Comparison of ENCODE assay signal across 1 cellular context in the genomic region with DNA sequence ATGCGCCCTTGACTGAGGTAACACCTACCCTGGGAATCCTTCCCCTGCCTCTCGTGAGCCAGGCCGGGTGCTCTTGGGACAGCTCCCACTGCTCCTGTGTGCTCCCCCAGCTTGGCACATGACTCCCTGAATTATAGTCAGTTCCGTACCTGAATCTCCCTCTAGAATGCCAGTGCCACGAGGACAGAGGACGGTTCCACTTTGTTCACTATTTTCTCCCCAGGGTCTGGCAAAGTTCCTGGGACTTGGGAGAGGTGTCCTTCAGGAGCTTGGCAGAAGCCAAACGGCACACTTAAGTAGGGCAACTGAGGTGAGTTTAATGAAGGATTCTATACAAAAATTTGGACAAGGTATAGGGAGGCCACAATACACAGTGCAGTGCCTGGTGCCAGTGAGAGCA.
TF ChIP-seq lines count a peak whose summit lies in the region.

No MANE protein-coding gene starts in this region.

TF ChIP-seq in H1, 55 proteins besides CTCF, POLR2A, EP300 and RAD21:
- no peak for TF ChIP-seq CTBP2 (IDR thresholded peaks at IDR 0.05; ENCODE audit: borderline replicate concordance, insufficient read depth, insufficient read length, low read length)
- no peak for TF ChIP-seq RXRA (IDR thresholded peaks at IDR 0.05; ENCODE audit: insufficient read depth, low read depth, low read length)
- no peak for TF ChIP-seq CHD1 (IDR thresholded peaks at IDR 0.05; ENCODE audit: low read depth, low read length)
